19 cellular contexts compared by ENCODE assay signal in the genomic region with DNA sequence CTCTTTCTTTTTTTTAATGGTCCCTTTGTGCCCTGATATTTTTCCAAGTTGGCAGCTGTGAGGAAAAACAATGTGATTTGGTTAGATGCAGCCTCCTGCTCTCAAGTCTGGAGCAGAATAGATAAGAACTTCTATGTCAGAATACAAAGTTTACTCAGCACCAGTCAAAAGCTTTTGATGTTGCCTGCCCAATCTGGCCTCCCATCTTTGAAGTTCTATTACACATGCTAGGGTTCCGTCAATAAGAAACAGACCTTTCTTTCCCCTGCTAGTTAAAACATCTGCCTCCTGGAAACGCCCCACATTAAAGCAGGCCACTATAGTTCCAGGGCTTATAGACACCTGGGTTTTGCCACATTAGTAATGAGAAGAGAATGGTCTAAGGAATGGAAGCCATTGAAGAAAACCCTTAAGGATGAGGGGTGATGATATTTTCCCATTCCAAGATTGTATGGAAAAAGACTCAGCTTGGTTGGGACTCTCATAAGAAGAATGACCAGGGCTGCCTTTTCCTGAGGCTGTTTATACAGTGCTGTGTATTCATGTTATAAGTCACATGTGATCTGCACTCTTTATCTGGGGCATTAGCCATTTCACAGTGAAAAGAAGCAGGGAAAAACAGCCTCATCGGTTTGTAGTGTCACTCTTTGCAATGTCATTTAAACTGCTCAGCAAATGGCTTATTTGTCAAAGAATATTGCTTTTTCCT.
DNase-seq lines count a peak whose midpoint lies in the region; ATAC-seq, FAIRE-seq and TF ChIP-seq lines count a peak whose summit lies in the region.
"Had no signal": no experiment of that assay in that cellular context is flagged by ENCODE, and none has a peak within 500 bp of the region (broad histone marks: within the 10 kb centered on the region; RNA-seq: fewer than 3 reads in every experiment).

No MANE protein-coding gene starts in this region.

- H3K4me3 Mint-ChIP-seq in endothelial cell (ENCODE audit: unreplicated experiment), result no peak overlapping the region
- H3K4me3 Mint-ChIP-seq: CD8-positive, alpha-beta T cell had no signal

- H3K27ac ChIP-seq in small intestine (ENCODE audit: low read depth in 1 of 2, low read length in 1 of 2), result no peak overlapping the region
- H3K27ac ChIP-seq: A549; BLaER1 treated with 17β-estradiol and CSF1 and Interleukin-3, amounts not matched to agents 10 nM and 100 nM; GM23248; SJCRH30 had no signal

- peak overlapping the region; percentile 76 for H3K27ac Mint-ChIP-seq in endothelial cell (ENCODE audit: unreplicated experiment)
- H3K27ac Mint-ChIP-seq: CD8-positive, alpha-beta T cell had no signal

- H3K27me3 Mint-ChIP-seq in endothelial cell (ENCODE audit: unreplicated experiment), result peaks cover 4% of the 10 kb centered on the region

- no peaks in the 10 kb centered on the region for H3K27me3 ChIP-seq in small intestine (ENCODE audit: control insufficient read depth in 2 of 2, insufficient read depth in 2 of 2, low read length in 2 of 2)
- H3K27me3 ChIP-seq: BLaER1 treated with 17β-estradiol and CSF1 and Interleukin-3, amounts not matched to agents 10 nM and 100 nM; SJCRH30 had no signal

- peaks cover 2 to 13% of the 10 kb centered on the region in 2 donors for H3K4me1 ChIP-seq in small intestine (ENCODE audit: control insufficient read depth in 2 of 2, insufficient read depth in 1 of 2, low read depth in 1 of 2, low read length in 1 of 2)
- H3K4me1 ChIP-seq: A549; BLaER1 treated with 17β-estradiol and CSF1 and Interleukin-3, amounts not matched to agents 10 nM and 100 nM had no signal

- no peaks in the 10 kb centered on the region for H3K36me3 Mint-ChIP-seq in endothelial cell (ENCODE audit: low read depth, unreplicated experiment)
- H3K36me3 Mint-ChIP-seq: CD8-positive, alpha-beta T cell had no signal

- no peak for TF ChIP-seq CTCF in endothelial cell (IDR thresholded peaks at IDR 0.05; ENCODE audit: unreplicated experiment)

- 6 to 30% (median 13%) methylated on average over 3 of the region's 3 CpGs for WGBS in small intestine, 3 donors

- H3K9me3 ChIP-seq in small intestine (ENCODE audit: control insufficient read depth, low read depth), result no peaks in the 10 kb centered on the region
- H3K9me3 ChIP-seq: A549, SJCRH30 had no signal

- DNase-seq in NCI-H510A treated with DMSO at 0.1 percent for 48 hours (lab: John Stamatoyannopoulos, UW) (peak; percentile 26), NCI-H510A (lab: John Stamatoyannopoulos, UW) (no peak), NCI-H69 (lab: John Stamatoyannopoulos, UW) (peak; percentile 34), endothelial cell (ENCODE audit: low spot score) (no peak), small intestine (peak; percentile 62)
- DNase-seq: CD8-positive, alpha-beta T cell; GDM1; GM23248; HCEC 1CT; NCI-H1092 treated with DMSO at 0.1 percent for 48 hours; NCI-H1694; NCI-H2081 treated with DMSO at 0.1 percent for 48 hours; NCI-H524; SJCRH30 had no signal

- H3K4me1 Mint-ChIP-seq in endothelial cell (ENCODE audit: unreplicated experiment), result peaks cover 17% of the 10 kb centered on the region

- no peaks in the 10 kb centered on the region for H3K9me3 Mint-ChIP-seq in endothelial cell (ENCODE audit: unreplicated experiment)

- ATAC-seq in GM19035 (IDR thresholded peaks at IDR 0.05; ENCODE audit: unreplicated experiment) (no peak), GM18907 (IDR thresholded peaks at IDR 0.05; ENCODE audit: unreplicated experiment) (no peak)
- ATAC-seq: A549; CD8-positive, alpha-beta T cell had no signal

- no peaks in the 10 kb centered on the region for H3K36me3 ChIP-seq in small intestine (ENCODE audit: control insufficient read depth in 2 of 2, insufficient read depth in 2 of 2, low read length in 2 of 2)
- H3K36me3 ChIP-seq: BLaER1 treated with 17β-estradiol and CSF1 and Interleukin-3, amounts not matched to agents 10 nM and 100 nM; SJCRH30 had no signal

- no peak for FAIRE-seq in small intestine (lab: Jason Lieb, UNC)
- FAIRE-seq: A549, GM19239 had no signal

- H3K4me3 ChIP-seq in small intestine (ENCODE audit: low read depth in 1 of 2, low read length in 2 of 2), result no peak overlapping the region
- H3K4me3 ChIP-seq: A549; BLaER1 treated with 17β-estradiol and CSF1 and Interleukin-3, amounts not matched to agents 10 nM and 100 nM; GM23248; SJCRH30 had no signal

Comparison
In these comparisons a context has a peak if more than half of its experiments do, and no peak if none do; other contexts are left out.
1. DNase-seq: peak in NCI-H510A treated with DMSO at 0.1 percent for 48 hours (single experiment), NCI-H69 (single experiment) and small intestine (single experiment); none in NCI-H510A (single experiment) and endothelial cell (single experiment).